Comparison of ENCODE assay signal across 8 cellular contexts in the genomic region with DNA sequence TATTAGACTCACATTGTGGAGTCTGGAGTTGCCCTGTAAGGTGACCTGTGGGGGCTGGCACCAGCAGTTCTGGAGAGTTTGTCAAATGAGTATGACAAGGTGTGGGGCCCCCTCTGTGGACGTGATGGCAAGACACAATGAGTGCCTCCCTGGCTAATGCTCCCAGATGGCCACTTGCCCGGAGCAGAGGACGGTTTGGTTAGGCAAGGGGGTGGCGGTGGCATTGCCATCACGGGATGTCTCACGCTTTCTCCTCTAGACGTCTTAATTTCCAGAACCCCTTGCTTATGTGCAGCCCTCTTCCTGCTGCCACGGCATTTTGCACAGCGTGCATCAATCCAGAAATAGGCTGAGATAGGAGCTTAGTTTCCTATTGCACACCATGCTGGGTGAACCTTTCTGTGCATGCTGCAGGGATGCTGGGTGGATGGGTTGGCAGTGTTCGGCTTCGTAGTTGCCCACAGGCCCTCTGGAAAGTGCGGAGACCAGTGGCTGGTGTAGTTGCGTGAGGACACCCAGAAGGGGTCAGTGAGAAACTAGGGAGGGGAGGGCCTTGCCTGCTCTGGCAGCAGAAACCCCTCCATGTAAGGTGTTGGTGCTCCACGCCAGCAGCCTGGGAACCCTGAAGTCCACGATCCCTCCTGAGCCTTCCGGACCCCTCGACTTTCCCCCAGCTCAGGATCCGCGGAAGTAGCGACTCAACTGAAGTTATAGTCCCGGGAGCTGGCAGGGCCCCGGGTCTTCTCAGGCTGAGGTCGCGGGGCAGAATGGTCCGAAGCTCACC. TPM values are rescaled to one million over a fixed set of nuclear protein-coding genes. Genes with fewer than 3 reads are reported as not detected.
DNase-seq lines count a peak whose midpoint lies in the region; ATAC-seq and TF ChIP-seq lines count a peak whose summit lies in the region.

No MANE protein-coding gene starts in this region.

- H3K9me3 ChIP-seq in osteoblast (ENCODE audit: low read depth, low read length) = no peaks in the 10 kb centered on the region

- DNase-seq in activated CD8-positive, alpha-beta memory T cell treated with anti-CD3 and anti-CD28 coated beads, Interleukin-2, amount 50 U/mL, for 24 hours (ENCODE audit: extremely low read depth) = peak; percentile 7
- DNase-seq in activated CD8-positive, alpha-beta memory T cell treated with anti-CD3 and anti-CD28 coated beads for 24 hours = no peak
- DNase-seq in LHCN-M2 (ENCODE audit: low read depth) (peak; percentile 37), foreskin melanocyte (peak; percentile 43), osteoblast (ENCODE audit: insufficient read length, low spot score, missing footprints) (peak; percentile 89), mucosa of gallbladder (ENCODE audit: low spot score) (no peak)
- DNase-seq in activated T-helper 2 cell treated with anti-CD3 and anti-CD28 coated beads, Interferon-gamma antibody, Interleukin-2, Interleukin-4, amounts not matched to agents 10 μg/mL and 5 μg/mL and 100 μg/mL, durations not matched to agents 14 hours and 24 hours and 36 hours (ENCODE audit: low spot score) = no peak

- intact Hi-C loops in activated T-helper 2 cell treated with anti-CD3 and anti-CD28 coated beads, Interferon-gamma antibody, Interleukin-2, Interleukin-4, amounts not matched to agents 10 μg/mL and 5 μg/mL and 100 μg/mL, durations not matched to agents 14 hours and 24 hours and 36 hours (cut with micrococcal nuclease) = loop anchor here (1.0 to 5.0 kb wide), 5 partner anchors 16 to 484 kb away; partner anchors contain the start of genes FAAP24 and NUDT19

- peaks cover 12% of the 10 kb centered on the region for H3K79me2 ChIP-seq in osteoblast (ENCODE audit: insufficient read depth, low read length)

- no peaks in the 10 kb centered on the region for H4K20me1 ChIP-seq in osteoblast (ENCODE audit: insufficient read depth, low read length)

- no peak for ATAC-seq in HG02763 (IDR thresholded peaks at IDR 0.05; ENCODE audit: unreplicated experiment)

- H3K27ac Mint-ChIP-seq in activated T-helper 2 cell treated with anti-CD3 and anti-CD28 coated beads, Interferon-gamma antibody, Interleukin-2, Interleukin-4, amounts not matched to agents 10 μg/mL and 5 μg/mL and 100 μg/mL, durations not matched to agents 14 hours and 24 hours and 36 hours = peak overlapping the region; percentile 91

- H2AFZ ChIP-seq in osteoblast (ENCODE audit: low read length) = peak overlapping the region; percentile 95

- H3K4me3 Mint-ChIP-seq in activated T-helper 2 cell treated with anti-CD3 and anti-CD28 coated beads, Interferon-gamma antibody, Interleukin-2, Interleukin-4, amounts not matched to agents 10 μg/mL and 5 μg/mL and 100 μg/mL, durations not matched to agents 14 hours and 24 hours and 36 hours (ENCODE audit: low read depth) = peak overlapping the region; percentile 87

- peaks cover 5% of the 10 kb centered on the region for H3K27me3 Mint-ChIP-seq in activated T-helper 2 cell treated with anti-CD3 and anti-CD28 coated beads, Interferon-gamma antibody, Interleukin-2, Interleukin-4, amounts not matched to agents 10 μg/mL and 5 μg/mL and 100 μg/mL, durations not matched to agents 14 hours and 24 hours and 36 hours (ENCODE audit: low read depth)

- H3K4me1 ChIP-seq in osteoblast (ENCODE audit: insufficient read depth, low read length) = peaks cover 25% of the 10 kb centered on the region

- H3K27ac ChIP-seq in osteoblast (ENCODE audit: low read depth, low read length) = peak overlapping the region; percentile 85

- peak overlapping the region; percentile 93 for H3K4me2 ChIP-seq in osteoblast (ENCODE audit: insufficient read depth, low read length)

- H3K36me3 ChIP-seq in osteoblast (ENCODE audit: insufficient read depth, low read length) = no peaks in the 10 kb centered on the region

- H3K9me3 Mint-ChIP-seq in activated T-helper 2 cell treated with anti-CD3 and anti-CD28 coated beads, Interferon-gamma antibody, Interleukin-2, Interleukin-4, amounts not matched to agents 10 μg/mL and 5 μg/mL and 100 μg/mL, durations not matched to agents 14 hours and 24 hours and 36 hours = no peaks in the 10 kb centered on the region

- TF ChIP-seq CTCF in osteoblast (IDR thresholded peaks at IDR 0.05; ENCODE audit: extremely low read depth, low read depth, low read length) = no peak

- H3K36me3 Mint-ChIP-seq in activated T-helper 2 cell treated with anti-CD3 and anti-CD28 coated beads, Interferon-gamma antibody, Interleukin-2, Interleukin-4, amounts not matched to agents 10 μg/mL and 5 μg/mL and 100 μg/mL, durations not matched to agents 14 hours and 24 hours and 36 hours (ENCODE audit: low read depth) = peaks cover 4% of the 10 kb centered on the region

- no peaks in the 10 kb centered on the region for H3K27me3 ChIP-seq in osteoblast (ENCODE audit: insufficient read depth, low read length)

- peaks cover 24% of the 10 kb centered on the region for H3K4me1 Mint-ChIP-seq in activated T-helper 2 cell treated with anti-CD3 and anti-CD28 coated beads, Interferon-gamma antibody, Interleukin-2, Interleukin-4, amounts not matched to agents 10 μg/mL and 5 μg/mL and 100 μg/mL, durations not matched to agents 14 hours and 24 hours and 36 hours (ENCODE audit: low read depth)

- peak overlapping the region; percentile 89 for H3K4me3 ChIP-seq in osteoblast (ENCODE audit: insufficient read depth, low read length)

RNA-seq across cellular contexts. Expression of gene LRP3, which starts 18.1 kb away (rescaled TPM):
- total RNA-seq in LHCN-M2 (2014; rRNA removed) = 63.6 and 67.1 TPM in 2 replicates
- polyA plus RNA-seq in LHCN-M2 (2012) = 31.5 TPM
- 0.21 and 0.30 TPM in 2 replicates for total RNA-seq in activated T-helper 2 cell treated with anti-CD3 and anti-CD28 coated beads, Interferon-gamma antibody, Interleukin-2, Interleukin-4, amounts not matched to agents 10 μg/mL and 5 μg/mL and 100 μg/mL, durations not matched to agents 14 hours and 24 hours and 36 hours
- 38.4 and 39.8 TPM in 2 replicates for total RNA-seq in osteoblast
- total RNA-seq in mucosa of gallbladder = 25.7 TPM

RNA-seq across cellular contexts. Expression of gene WDR88, which starts 44.2 kb away (rescaled TPM):
- total RNA-seq in LHCN-M2 (2014; rRNA removed) = not detected in 2 replicates
- 0.07 TPM for polyA plus RNA-seq in LHCN-M2 (2012)
- not detected in 2 replicates for total RNA-seq in activated T-helper 2 cell treated with anti-CD3 and anti-CD28 coated beads, Interferon-gamma antibody, Interleukin-2, Interleukin-4, amounts not matched to agents 10 μg/mL and 5 μg/mL and 100 μg/mL, durations not matched to agents 14 hours and 24 hours and 36 hours
- not detected in 2 replicates for total RNA-seq in osteoblast
- total RNA-seq in mucosa of gallbladder = not detected

RNA-seq across cellular contexts. Expression of gene SLC7A10, which starts 49.6 kb away (rescaled TPM):
- total RNA-seq in LHCN-M2 (2014; rRNA removed) (not detected in 2 replicates), osteoblast (not detected in 2 replicates), mucosa of gallbladder (not detected)
- polyA plus RNA-seq in LHCN-M2 (2012) = 0.05 TPM
- not detected in 2 replicates for total RNA-seq in activated T-helper 2 cell treated with anti-CD3 and anti-CD28 coated beads, Interferon-gamma antibody, Interleukin-2, Interleukin-4, amounts not matched to agents 10 μg/mL and 5 μg/mL and 100 μg/mL, durations not matched to agents 14 hours and 24 hours and 36 hours

Comparison
In these comparisons a context has a peak if more than half of its experiments do, and no peak if none do; other contexts are left out.
1. DNase-seq: peak in activated CD8-positive, alpha-beta memory T cell treated with anti-CD3 and anti-CD28 coated beads, Interleukin-2, amount 50 U/mL, for 24 hours (single experiment), LHCN-M2 (single experiment), foreskin melanocyte (single experiment) and osteoblast (single experiment); none in activated CD8-positive, alpha-beta memory T cell treated with anti-CD3 and anti-CD28 coated beads for 24 hours (single experiment), activated T-helper 2 cell treated with anti-CD3 and anti-CD28 coated beads, Interferon-gamma antibody, Interleukin-2, Interleukin-4, amounts not matched to agents 10 μg/mL and 5 μg/mL and 100 μg/mL, durations not matched to agents 14 hours and 24 hours and 36 hours (single experiment) and mucosa of gallbladder (single experiment).
2. RNA of gene LRP3, which starts 18.1 kb away (total RNA-seq): 63.6 to 67.1 TPM in LHCN-M2, 38.4 to 39.8 TPM in osteoblast and 25.7 TPM in mucosa of gallbladder (single experiment); 0.21 to 0.30 TPM in activated T-helper 2 cell treated with anti-CD3 and anti-CD28 coated beads, Interferon-gamma antibody, Interleukin-2, Interleukin-4, amounts not matched to agents 10 μg/mL and 5 μg/mL and 100 μg/mL, durations not matched to agents 14 hours and 24 hours and 36 hours; every median in the first group is over 10 times any median in the second.